In genomic region chr7:141674201-141674671, GRCh38 we compare ENCODE assay signal across 11 cellular contexts. TPM values are rescaled to one million over a fixed set of nuclear protein-coding genes. Genes with fewer than 3 reads are reported as not detected.
DNase-seq lines count a peak whose midpoint lies in the region; ATAC-seq and TF ChIP-seq lines count a peak whose summit lies in the region.
"Had no signal": no experiment of that assay in that cellular context is flagged by ENCODE, and none has a peak within 500 bp of the region (broad histone marks: within the 10 kb centered on the region; RNA-seq: fewer than 3 reads in every experiment).

No MANE protein-coding gene starts in this region.

- no peaks in the 10 kb centered on the region for H3K9me3 ChIP-seq in PC-3 (ENCODE audit: low read length)
- no peaks in the 10 kb centered on the region for H3K9me3 ChIP-seq in gastrocnemius medialis

- DNase-seq in PC-3 (peak; percentile 40), caudate nucleus (lab: John Stamatoyannopoulos, UW) (peak in 2 of 61 donors; percentile 25 to 56), islet precursor cell (peak; percentile 89), gastrocnemius medialis (no peak), left colon (no peak), DMS53 (lab: John Stamatoyannopoulos, UW) (no peak)
- no peak for DNase-seq in stimulated activated CD4-positive, alpha-beta T cell treated with anti-CD3 and anti-CD28 coated beads, Interleukin-4, amount 100 ng/mL, for 24 hours
- DNase-seq: DND-41, IMR-90, NCI-H2227 treated with DMSO at 0.1 percent for 48 hours had no signal

- ATAC-seq in PC-3 = peak; percentile 73
- peak; percentile 44 to 73 for ATAC-seq in gastrocnemius medialis
- no peak for ATAC-seq in left colon
- no peak for ATAC-seq in HG03196 (IDR thresholded peaks at IDR 0.05; ENCODE audit: unreplicated experiment)

- TF ChIP-seq POLR2A in gastrocnemius medialis (IDR thresholded peaks at IDR 0.05) = no peak

- no peaks in the 10 kb centered on the region for H3F3A ChIP-seq in PC-3 (ENCODE audit: low read length, unreplicated experiment)

- no TSS peak for BruUV-seq in PC-3 (replicated peaks; lab: Mats Ljungman, UMichigan)

- H4K20me1 ChIP-seq in PC-3 (ENCODE audit: low read length) = no peaks in the 10 kb centered on the region

- TF ChIP-seq CTCF in PC-3 (conservative IDR thresholded peaks at IDR 0.05; ENCODE audit: low read depth, low read length) (no peak), gastrocnemius medialis (IDR thresholded peaks at IDR 0.05 in 4 of 5, conservative IDR thresholded peaks at IDR 0.05 in 1 of 5) (no peak)

- H3K27me3 ChIP-seq in PC-3 (ENCODE audit: low read length) = no peaks in the 10 kb centered on the region
- no peaks in the 10 kb centered on the region for H3K27me3 ChIP-seq in gastrocnemius medialis

- in situ Hi-C loops in gastrocnemius medialis (cut with MboI; ENCODE audit: low sequenced_read_pairs in 4 of 4) = no loop called here

- H2AFZ ChIP-seq in PC-3 (ENCODE audit: low read length) = no peak overlapping the region

- H3K4me3 ChIP-seq in PC-3 (ENCODE audit: low read length) (no peak overlapping the region), gastrocnemius medialis (no peak overlapping the region)

- peak overlapping the region; percentile 31; the same call in 1 of the 2 replicates for H3K4me2 ChIP-seq in PC-3 (ENCODE audit: low read length)

- H3K27ac ChIP-seq in PC-3 (ENCODE audit: low read length) = peak overlapping the region; percentile 82
- H3K27ac ChIP-seq in caudate nucleus (ENCODE audit: low read depth, low read length) = peak overlapping the region; percentile 90
- peak overlapping the region; percentile 42 to 55 (median 48) for H3K27ac ChIP-seq in gastrocnemius medialis

- no peaks in the 10 kb centered on the region for H3K79me2 ChIP-seq in PC-3 (ENCODE audit: low read length)

- H3K9me2 ChIP-seq in PC-3 (replicated peaks; ENCODE audit: low read length) = no peaks in the 10 kb centered on the region

- intact Hi-C loops in PC-3 (cut with micrococcal nuclease) (no loop called here), gastrocnemius medialis (cut with DNase I; ENCODE audit: low total_unique reads) (no loop called here), left colon (cut with DNase I, micrococcal nuclease) (no loop called here)

- POLR2A ChIA-PET in PC-3 (lab: Charles Lee; ENCODE audit: unreplicated experiment) = no interaction called here

- peak overlapping the region; percentile 55 for H3K9ac ChIP-seq in PC-3 (ENCODE audit: low read length)

- H3K36me3 ChIP-seq in PC-3 (ENCODE audit: low read depth, low read length) (no peaks in the 10 kb centered on the region; the same call in 1 of the 2 replicates), gastrocnemius medialis (peaks cover 0 to 21% of the 10 kb centered on the region in 2 donors)

- H3K4me1 ChIP-seq in PC-3 (ENCODE audit: insufficient read depth, low read length) (peaks cover 29% of the 10 kb centered on the region), gastrocnemius medialis (no peaks in the 10 kb centered on the region)

- CTCF ChIA-PET in PC-3 (lab: Charles Lee) = no interaction called here

RNA-seq across cellular contexts. Expression of gene DENND11, which starts 27.7 kb away (rescaled TPM):
- total RNA-seq in PC-3 (2014; rRNA removed) (6.7 and 6.9 TPM in 2 replicates), gastrocnemius medialis (1 to 10 TPM; 4.9 to 8.2 (median 6.7) TPM), left colon (10 to 100 TPM; 31.7 to 37.6 TPM)

RNA-seq across cellular contexts. Expression of gene WEE2, which starts 33.9 kb away (rescaled TPM):
- not detected in 2 replicates for total RNA-seq in PC-3 (2014; rRNA removed)
- total RNA-seq in gastrocnemius medialis = not detected
- not detected for total RNA-seq in left colon
- total RNA-seq: IMR-90 had no signal

Comparison
In these comparisons a context has a peak if more than half of its experiments do, and no peak if none do; other contexts are left out.
1. ATAC-seq: peak in PC-3 (single experiment) and gastrocnemius medialis (2 of 2); none in left colon (single experiment) and HG03196 (single experiment).
2. DNase-seq: peak in PC-3 (single experiment) and islet precursor cell (single experiment); none in gastrocnemius medialis (0 of 2), stimulated activated CD4-positive, alpha-beta T cell treated with anti-CD3 and anti-CD28 coated beads, Interleukin-4, amount 100 ng/mL, for 24 hours (single experiment), left colon (0 of 2) and DMS53 (single experiment).
3. Peak in every context shown above with its lines, with median percentiles within 50 percentile points of each other: H3K27ac ChIP-seq.